ENCODE assay signal across 19 cellular contexts in the genomic region with DNA sequence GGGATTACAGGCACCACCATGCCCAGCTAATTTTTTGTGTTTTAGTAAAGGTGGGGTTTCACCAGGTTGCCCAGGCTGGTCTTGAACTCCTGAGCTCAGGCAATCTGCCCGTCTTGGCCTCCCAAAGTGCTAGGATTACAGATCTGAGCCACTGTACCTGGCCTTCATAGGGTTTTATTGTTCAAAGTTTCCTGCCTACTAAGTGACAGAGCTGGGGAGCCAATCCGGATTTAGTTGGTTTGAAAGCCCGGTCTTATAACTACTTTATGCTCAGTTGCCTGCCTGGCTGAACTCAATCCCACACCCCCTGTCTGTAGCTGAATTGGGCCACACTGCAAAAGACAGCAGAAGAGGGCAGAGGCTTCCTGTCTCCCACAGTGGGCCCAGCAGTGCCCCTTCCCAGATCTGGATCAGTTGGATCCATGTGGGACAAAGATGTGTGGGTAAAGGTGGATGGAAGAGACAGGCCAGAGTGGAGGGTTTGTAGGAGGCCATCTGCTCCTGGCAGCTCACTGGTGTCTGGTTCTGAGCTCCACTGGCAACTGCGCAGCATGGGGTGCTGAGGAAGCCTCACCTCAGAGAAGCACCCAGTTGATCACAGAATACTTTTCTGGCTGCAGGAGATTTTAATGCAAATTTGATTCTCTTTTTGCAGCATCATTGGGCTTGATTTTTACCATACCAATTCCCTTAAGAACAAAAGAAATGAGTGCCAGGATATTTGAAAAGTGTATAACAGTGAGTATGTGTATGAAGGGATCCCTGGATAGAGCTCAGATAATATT.
"Had no signal": no experiment of that assay in that cellular context is flagged by ENCODE, and none has a peak within 500 bp of the region (broad histone marks: within the 10 kb centered on the region; RNA-seq: fewer than 3 reads in every experiment).

No MANE protein-coding gene starts in this region.

- H3K27me3 Mint-ChIP-seq: memory B cell had no signal

- H3K27ac ChIP-seq: esophagus squamous epithelium, gastroesophageal sphincter, left ventricle myocardium inferior, lower lobe of right lung, sigmoid colon, skin epidermis, stomach, thoracic aorta, transverse colon had no signal

- DNase-seq: esophagus squamous epithelium; foreskin fibroblast; glutamatergic neuron; left ventricle myocardium inferior; lower lobe of right lung; naive thymus-derived CD4-positive, alpha-beta T cell; nephron progenitor cell; sigmoid colon; stimulated activated CD4-positive, alpha-beta T cell treated with anti-CD3 and anti-CD28 coated beads, Interleukin-2, amount 100 ng/mL, for 24 hours; stimulated activated CD4-positive, alpha-beta T cell treated with anti-CD3 and anti-CD28 coated beads, Interleukin-4, amount 100 ng/mL, for 4 hours; stimulated activated naive CD4-positive, alpha-beta T cell; stomach; substantia nigra; transverse colon had no signal

- H3K27ac Mint-ChIP-seq: dendritic cell treated with granulocyte-macrophage colony-stimulating factor and Interleukin-4, amounts not matched to agents 40 ng/mL and 50 ng/mL, for 4 days; memory B cell; naive thymus-derived CD4-positive, alpha-beta T cell; nephron progenitor cell had no signal

- H3K4me1 Mint-ChIP-seq: naive thymus-derived CD4-positive, alpha-beta T cell had no signal

- H3K4me3 ChIP-seq: esophagus squamous epithelium, gastroesophageal sphincter, left ventricle myocardium inferior, lower lobe of right lung, sigmoid colon, skin epidermis, stomach, thoracic aorta, transverse colon had no signal

- H3K9me3 ChIP-seq: esophagus squamous epithelium, lower lobe of right lung, sigmoid colon, stomach, thoracic aorta, transverse colon had no signal

- ATAC-seq: gastroesophageal sphincter; lower lobe of right lung; naive thymus-derived CD4-positive, alpha-beta T cell had no signal

- H3K36me3 Mint-ChIP-seq: memory B cell; naive thymus-derived CD4-positive, alpha-beta T cell had no signal

- H3K27me3 ChIP-seq: gastroesophageal sphincter, sigmoid colon, transverse colon had no signal

- H3K4me3 Mint-ChIP-seq: dendritic cell treated with granulocyte-macrophage colony-stimulating factor and Interleukin-4, amounts not matched to agents 40 ng/mL and 50 ng/mL, for 4 days; memory B cell; naive thymus-derived CD4-positive, alpha-beta T cell; nephron progenitor cell had no signal

- H3K36me3 ChIP-seq: esophagus squamous epithelium, gastroesophageal sphincter, left ventricle myocardium inferior, lower lobe of right lung, sigmoid colon, stomach, thoracic aorta, transverse colon had no signal

- H3K9me3 Mint-ChIP-seq: dendritic cell treated with granulocyte-macrophage colony-stimulating factor and Interleukin-4, amounts not matched to agents 40 ng/mL and 50 ng/mL, for 4 days had no signal
